Comparison of ENCODE assay signal across 8 cellular contexts in genomic region chr12:84842406-84843013, GRCh38.
DNase-seq lines count a peak whose midpoint lies in the region; ATAC-seq, FAIRE-seq and TF ChIP-seq lines count a peak whose summit lies in the region.

No MANE protein-coding gene starts in this region.

- no peak overlapping the region for H2AFZ ChIP-seq in hepatocyte

- ATAC-seq in right cardiac atrium (no peak), HG02759 (IDR thresholded peaks at IDR 0.05; ENCODE audit: unreplicated experiment) (peak; percentile 62), GM19023 (IDR thresholded peaks at IDR 0.05; ENCODE audit: unreplicated experiment) (no peak)

- no peak overlapping the region for H3K4me2 ChIP-seq in hepatocyte

- intact Hi-C loops in left ventricle myocardium inferior (cut with micrococcal nuclease) = no loop called here
- intact Hi-C loops in right cardiac atrium (cut with DNase I) = no loop called here
- intact Hi-C loops in uterus (cut with DNase I; ENCODE audit: low total_unique reads) = no loop called here

- WGBS in right cardiac atrium = 93% methylated on average over 2 of the region's 2 CpGs
- WGBS in hepatocyte (ENCODE audit: low lambda C conversion rate, missing lambda C conversion rate) = 98% methylated on average over 2 of the region's 2 CpGs

- H3K36me3 ChIP-seq in left ventricle myocardium inferior (no peaks in the 10 kb centered on the region), hepatocyte (replicated peaks; ENCODE audit: insufficient read depth, low read depth) (no peaks in the 10 kb centered on the region), uterus (no peaks in the 10 kb centered on the region)

- H3K27ac ChIP-seq in left ventricle myocardium inferior (replicated peaks) (no peak overlapping the region), right cardiac atrium (ENCODE audit: low read length) (no peak overlapping the region), hepatocyte (no peak overlapping the region), uterus (no peak overlapping the region)

- H3K79me2 ChIP-seq in hepatocyte = no peaks in the 10 kb centered on the region

- no peak for TF ChIP-seq POLR2A in uterus (IDR thresholded peaks at IDR 0.05)

- no peaks in the 10 kb centered on the region for H4K20me1 ChIP-seq in hepatocyte (ENCODE audit: insufficient read depth, poor library complexity, severe bottlenecking)

- DNase-seq in left ventricle myocardium inferior (no peak), right cardiac atrium (no peak), NCI-H1436 (lab: John Stamatoyannopoulos, UW) (peak; percentile 65), hepatocyte (ENCODE audit: low spot score) (peak; percentile 53), uterus (no peak)

- H3K27me3 ChIP-seq in left ventricle myocardium inferior (ENCODE audit: low read depth) (no peaks in the 10 kb centered on the region), right cardiac atrium (ENCODE audit: control insufficient read depth, insufficient read depth) (no peaks in the 10 kb centered on the region), hepatocyte (no peaks in the 10 kb centered on the region), uterus (no peaks in the 10 kb centered on the region)

- FAIRE-seq in TTC549 (lab: Jason Lieb, UNC) = peak; percentile 90

- H3K4me3 ChIP-seq in left ventricle myocardium inferior = no peak overlapping the region
- H3K4me3 ChIP-seq in right cardiac atrium (ENCODE audit: low read length) = no peak overlapping the region
- H3K4me3 ChIP-seq in hepatocyte = no peak overlapping the region
- no peak overlapping the region for H3K4me3 ChIP-seq in uterus

- TF ChIP-seq CTCF in left ventricle myocardium inferior (IDR thresholded peaks at IDR 0.05; ENCODE audit: borderline replicate concordance) = peak; percentile 69
- TF ChIP-seq CTCF in hepatocyte (IDR thresholded peaks at IDR 0.05; ENCODE audit: poor library complexity) = peak; percentile 92
- TF ChIP-seq CTCF in uterus (IDR thresholded peaks at IDR 0.05) = peak; percentile 35 to 47 (median 44)

- no peaks in the 10 kb centered on the region for H3K4me1 ChIP-seq in left ventricle myocardium inferior
- no peaks in the 10 kb centered on the region for H3K4me1 ChIP-seq in right cardiac atrium (ENCODE audit: control insufficient read depth, insufficient read depth, low read length)
- H3K4me1 ChIP-seq in hepatocyte (ENCODE audit: insufficient read depth) = no peaks in the 10 kb centered on the region
- no peaks in the 10 kb centered on the region for H3K4me1 ChIP-seq in uterus

- H3K9me3 ChIP-seq in left ventricle myocardium inferior (replicated peaks) (no peaks in the 10 kb centered on the region), right cardiac atrium (ENCODE audit: control insufficient read depth, low read length) (no peaks in the 10 kb centered on the region), hepatocyte (ENCODE audit: low read depth) (no peaks in the 10 kb centered on the region), uterus (no peaks in the 10 kb centered on the region)

- no peaks in the 10 kb centered on the region for H3K9me2 ChIP-seq in hepatocyte (replicated peaks; ENCODE audit: insufficient read depth)

Comparison
In these comparisons a context has a peak if more than half of its experiments do, and no peak if none do; other contexts are left out.
1. DNase-seq: peak in NCI-H1436 (single experiment) and hepatocyte (single experiment); none in left ventricle myocardium inferior (single experiment), right cardiac atrium (0 of 3) and uterus (0 of 2).
2. Peak in every context shown above with its lines, with median percentiles within 50 percentile points of each other: CTCF ChIP-seq.